8 cellular contexts compared by ENCODE assay signal in genomic region chr7:99558306-99559275, GRCh38. TPM values are rescaled to one million over a fixed set of nuclear protein-coding genes. Genes with fewer than 3 reads are reported as not detected.
A peak's percentile ranks its signal among the peaks of the same experiment; 100 is the strongest.
DNase-seq lines count a peak whose midpoint lies in the region; FAIRE-seq and TF ChIP-seq lines count a peak whose summit lies in the region.

ZNF655 (plus strand) TSS chr7:99558642; CDS start chr7:99560560, 1,918 bp downstream.

- H3K4me3 Mint-ChIP-seq in mesothelial cell of epicardium: peak within 1 kb of the TSS; percentile 96

- H3K27ac ChIP-seq in endothelial cell of umbilical vein (ENCODE audit: insufficient read depth, low read depth, low read length): peak within 1 kb of the TSS; percentile 73

- FAIRE-seq in HTR-8/SVneo (lab: Jason Lieb, UNC): no peak
- no peak for FAIRE-seq in endothelial cell of umbilical vein (lab: Jason Lieb, UNC)

- H3K9me3 Mint-ChIP-seq in mesothelial cell of epicardium: no peaks in the 10 kb centered on the region

- CTCF ChIA-PET in endothelial cell of umbilical vein (lab: Charles Lee): interaction anchor here (1.4 to 2.3 kb wide), 2 partner anchors 54 to 58 kb away, joined by 3 to 6 read pairs; partner anchors contain the start of genes ZKSCAN5 and ZSCAN25

- POLR2A ChIA-PET in endothelial cell of umbilical vein (lab: Charles Lee): interaction anchor here (1.2 kb wide), 1 partner anchor 61 kb away, joined by 3 read pairs; no protein-coding TSS in a partner anchor

- peak within 1 kb of the TSS; percentile 83 for H3K4me2 ChIP-seq in endothelial cell of umbilical vein (ENCODE audit: insufficient read depth, low read length)

- H3K79me2 ChIP-seq in endothelial cell of umbilical vein (ENCODE audit: control insufficient read depth, insufficient read depth, low read length): peaks cover 13% of the 10 kb centered on the region

- peaks cover 12% of the 10 kb centered on the region for H3K4me1 Mint-ChIP-seq in mesothelial cell of epicardium

- peak within 1 kb of the TSS; percentile 94 for H3K27ac Mint-ChIP-seq in mesothelial cell of epicardium

- no peaks in the 10 kb centered on the region for H3K9me3 ChIP-seq in endothelial cell of umbilical vein (replicated peaks; ENCODE audit: control insufficient read depth, insufficient read depth, low read length)

- TF ChIP-seq CTCF in GM20000 (IDR thresholded peaks at IDR 0.05; ENCODE audit: extremely low read depth, missing control alignments): no peak
- TF ChIP-seq CTCF in endothelial cell of umbilical vein (IDR thresholded peaks at IDR 0.05; ENCODE audit: extremely low read depth in 1 of 2, insufficient read depth in 1 of 2, low read depth in 1 of 2, low read length in 2 of 2): peak in 1 of 2 donors; percentile 18
- no peak for TF ChIP-seq CTCF in mesothelial cell of epicardium (IDR thresholded peaks at IDR 0.05; ENCODE audit: unreplicated experiment)

- no peaks in the 10 kb centered on the region for H3K27me3 ChIP-seq in endothelial cell of umbilical vein (ENCODE audit: control insufficient read depth in 2 of 2, insufficient read depth in 2 of 2, low read length in 2 of 2)

- peaks cover 22% of the 10 kb centered on the region for H3K36me3 Mint-ChIP-seq in mesothelial cell of epicardium

- no peaks in the 10 kb centered on the region for H3K27me3 Mint-ChIP-seq in mesothelial cell of epicardium (ENCODE audit: low read depth)

- peak; percentile 92 for DNase-seq in COLO668 (lab: John Stamatoyannopoulos, UW; ENCODE audit: unreplicated experiment)
- peak; percentile 94 for DNase-seq in GM20000 (ENCODE audit: low spot score)
- DNase-seq in HTR-8/SVneo (ENCODE audit: insufficient read length, low spot score): peak; percentile 82
- peak; percentile 78 for DNase-seq in NOMO-1 treated with dmso at 0.1 percent for 144 hours (lab: John Stamatoyannopoulos, UW; ENCODE audit: unreplicated experiment)
- peak; percentile 95 for DNase-seq in activated CD8-positive, alpha-beta memory T cell treated with anti-CD3 and anti-CD28 coated beads, Interleukin-2, amount 50 U/mL, for 48 hours
- DNase-seq in endothelial cell of umbilical vein (ENCODE audit: low read depth, low spot score): peak; percentile 61
- DNase-seq in mesothelial cell of epicardium (ENCODE audit: low spot score in 2 of 2, unreplicated experiment in 2 of 2): peak; percentile 85 to 96
- DNase-seq in stimulated activated CD8-positive, alpha-beta memory T cell treated with anti-CD3 and anti-CD28 coated beads, Interleukin-15, amount 100 ng/mL, for 48 hours (ENCODE audit: low read depth in 2 of 2): peak; percentile 89 to 90

- H3K9ac ChIP-seq in endothelial cell of umbilical vein (replicated peaks; ENCODE audit: extremely low read depth, insufficient read depth, low read length): peak within 1 kb of the TSS; percentile 91

- no peaks in the 10 kb centered on the region for H4K20me1 ChIP-seq in endothelial cell of umbilical vein (replicated peaks; ENCODE audit: control insufficient read depth, extremely low read depth, insufficient read depth, low read length)

- TSS peak; percentile 35 for BruUV-seq in endothelial cell of umbilical vein (replicated peaks; lab: Mats Ljungman, UMichigan)

- dilution Hi-C loops in endothelial cell of umbilical vein (cut with MboI; ENCODE audit: extremely low pct_ligation_motif_present, low sequenced_read_pairs): no loop called here

- H3K36me3 ChIP-seq in endothelial cell of umbilical vein (ENCODE audit: control insufficient read depth in 2 of 2, extremely low read depth in 1 of 2, insufficient read depth in 2 of 2, low read length in 2 of 2): peaks cover 4 to 10% of the 10 kb centered on the region in 2 experiments

- no peaks in the 10 kb centered on the region for H3K9me1 ChIP-seq in endothelial cell of umbilical vein (replicated peaks; ENCODE audit: control insufficient read depth, extremely low read depth, insufficient read depth, low read length)

- H2AFZ ChIP-seq in endothelial cell of umbilical vein (ENCODE audit: low read depth, low read length): peak within 1 kb of the TSS; percentile 87

- peaks cover 20% of the 10 kb centered on the region for H3K4me1 ChIP-seq in endothelial cell of umbilical vein (ENCODE audit: control insufficient read depth, extremely low read depth, insufficient read depth, low read length)

- TF ChIP-seq POLR2A in endothelial cell of umbilical vein (IDR thresholded peaks at IDR 0.05; ENCODE audit: low read depth, low read length): no peak

- H3K4me3 ChIP-seq in endothelial cell of umbilical vein (replicated peaks in 1 of 3; ENCODE audit: insufficient read depth in 1 of 3, low read depth in 1 of 3, low read length in 3 of 3): peak within 1 kb of the TSS; percentile 80 to 86 (median 84)

- intact Hi-C loops in endothelial cell of umbilical vein (cut with micrococcal nuclease): loop anchor here (2.0 kb wide), 1 partner anchor 58 kb away; the partner anchor contains the start of gene ZSCAN25

TF ChIP-seq in endothelial cell of umbilical vein, 7 proteins besides CTCF, POLR2A, EP300 and RAD21:
- TF ChIP-seq GATA2 (IDR thresholded peaks at IDR 0.05; ENCODE audit: insufficient read depth, insufficient read length, low read depth, low read length): no peak
- no peak for TF ChIP-seq FOS (IDR thresholded peaks at IDR 0.05; ENCODE audit: borderline replicate concordance, insufficient read depth, low read length)
- TF ChIP-seq MYC (IDR thresholded peaks at IDR 0.05; ENCODE audit: low read depth, low read length): no peak
- TF ChIP-seq POLR2AphosphoS5 (IDR thresholded peaks at IDR 0.05; ENCODE audit: insufficient read depth, low read depth, low read length): peak; percentile 27
- TF ChIP-seq EZH2 (IDR thresholded peaks at IDR 0.05; ENCODE audit: borderline replicate concordance, low read depth, low read length, severe bottlenecking): no peak
- TF ChIP-seq MAX (IDR thresholded peaks at IDR 0.05; ENCODE audit: insufficient read depth, insufficient read length): no peak

RNA-seq across cellular contexts. Expression of gene ZNF655, which starts in this region (rescaled TPM):
- total RNA-seq in endothelial cell of umbilical vein (15.7 and 16.9 TPM in 2 replicates), mesothelial cell of epicardium (83.5 to 84.9 TPM (median 84.7 TPM) in 3 replicates)
- 17.4 and 20.4 TPM in 2 replicates for polyA plus RNA-seq in endothelial cell of umbilical vein
- polyA plus RNA-seq in endothelial cell of umbilical vein (2011; cell fraction: cytosol; rRNA removed): 11.9 and 12.3 TPM in 2 replicates
- 54.6 and 65.7 TPM in 2 replicates for polyA plus RNA-seq in endothelial cell of umbilical vein (2011; cell fraction: nucleus; rRNA removed)
- polyA plus RNA-seq in endothelial cell of umbilical vein (2012): 5.2 and 11.6 TPM in 2 replicates
- 22.5 and 22.9 TPM in 2 replicates for polyA minus RNA-seq in endothelial cell of umbilical vein
- polyA minus RNA-seq in endothelial cell of umbilical vein (2011; cell fraction: cytosol; rRNA and poly(A)+ RNA removed): 15.6 TPM
- polyA minus RNA-seq in endothelial cell of umbilical vein (2011; cell fraction: nucleus; rRNA and poly(A)+ RNA removed): 29.6 and 34.9 TPM in 2 replicates

Comparison
In these comparisons a context has a peak if more than half of its experiments do, and no peak if none do; other contexts are left out.
1. Peak in every context shown above with its lines: DNase-seq, H3K4me3 ChIP-seq and H3K27ac ChIP-seq.